17 cellular contexts compared by ENCODE assay signal in genomic region chr16:53561101-53561888, GRCh38. TPM values are rescaled to one million over a fixed set of nuclear protein-coding genes. Genes with fewer than 3 reads are reported as not detected.
A peak's percentile ranks its signal among the peaks of the same experiment; 100 is the strongest.
DNase-seq lines count a peak whose midpoint lies in the region; ATAC-seq and TF ChIP-seq lines count a peak whose summit lies in the region.
"Had no signal": no experiment of that assay in that cellular context is flagged by ENCODE, and none has a peak within 500 bp of the region (broad histone marks: within the 10 kb centered on the region; RNA-seq: fewer than 3 reads in every experiment).

No MANE protein-coding gene starts in this region.

- H3K9ac ChIP-seq in HUES64 (ENCODE audit: low read depth, low read length) (no peak overlapping the region), endodermal cell (ENCODE audit: extremely low read depth, low read length, poor library complexity, severe bottlenecking) (no peak overlapping the region)
- H3K9ac ChIP-seq: BLaER1 treated with 17β-estradiol and CSF1 and Interleukin-3, amounts not matched to agents 10 nM and 100 nM had no signal

- no peak for TF ChIP-seq EP300 in upper lobe of left lung (IDR thresholded peaks at IDR 0.05)

- TF ChIP-seq CTCF in endodermal cell (conservative IDR thresholded peaks at IDR 0.05) (no peak), upper lobe of left lung (IDR thresholded peaks at IDR 0.05) (no peak), GM10248 (IDR thresholded peaks at IDR 0.05; ENCODE audit: control extremely low read depth, extremely low read depth, low read depth, missing control alignments) (no peak)

- no peaks in the 10 kb centered on the region for H3K36me3 Mint-ChIP-seq in endodermal cell (ENCODE audit: low read depth)
- H3K36me3 Mint-ChIP-seq: CD4-positive, alpha-beta memory T cell had no signal

- H3K9me3 ChIP-seq in HUES64 (ENCODE audit: insufficient read depth, low read depth, low read length) (no peaks in the 10 kb centered on the region), endodermal cell (ENCODE audit: control insufficient read depth, low read length) (peaks cover 14% of the 10 kb centered on the region), upper lobe of left lung (no peaks in the 10 kb centered on the region)
- H3K9me3 ChIP-seq: BLaER1 treated with 17β-estradiol and CSF1 and Interleukin-3, amounts not matched to agents 10 nM and 100 nM had no signal

- DNase-seq in ELF-1 (ENCODE audit: low read depth, low spot score) (peak; percentile 51), endodermal cell (peak; percentile 69), iPS-NIHi7 (ENCODE audit: extremely low spot score) (peak; percentile 27), upper lobe of left lung (no peak), GM10248 (ENCODE audit: extremely low spot score) (no peak)
- DNase-seq: CD4-positive, alpha-beta memory T cell; DMS153; DMS79 treated with DMSO at 0.1 percent for 48 hours; EL; GDM1; H7; Karpas-422 had no signal

- peaks cover 26% of the 10 kb centered on the region for H3K9me3 Mint-ChIP-seq in endodermal cell
- H3K9me3 Mint-ChIP-seq: CD4-positive, alpha-beta memory T cell had no signal

- 46% methylated on average over 5 of the region's 5 CpGs for WGBS in HUES64
- 68 to 81% methylated on average over 2 to 5 of the region's 5 CpGs for WGBS in endodermal cell (ENCODE audit: insufficient coverage in 1 of 2, insufficient read length in 1 of 2), 2 experiments
- 86 to 87% methylated on average over 5 of the region's 5 CpGs for WGBS in upper lobe of left lung, 2 donors

- TF ChIP-seq POLR2A in upper lobe of left lung (IDR thresholded peaks at IDR 0.05) = no peak

- CTCF ChIA-PET in GM10248 (lab: Yijun Ruan, JAX) = interaction anchor here (4.0 kb wide), 1 partner anchor 12 kb away, joined by 18 read pairs; no protein-coding TSS in a partner anchor

- H3K36me3 ChIP-seq in HUES64 (ENCODE audit: insufficient read depth, low read length) (no peaks in the 10 kb centered on the region), endodermal cell (ENCODE audit: control insufficient read depth, insufficient read depth, low read length) (no peaks in the 10 kb centered on the region), upper lobe of left lung (no peaks in the 10 kb centered on the region)
- H3K36me3 ChIP-seq: BLaER1 treated with 17β-estradiol and CSF1 and Interleukin-3, amounts not matched to agents 10 nM and 100 nM had no signal

- POLR2A ChIA-PET in GM10248 (lab: Yijun Ruan, JAX) = no interaction called here

- peaks cover 11% of the 10 kb centered on the region for H3K4me1 Mint-ChIP-seq in endodermal cell
- H3K4me1 Mint-ChIP-seq: CD4-positive, alpha-beta memory T cell had no signal

- H3K27ac ChIP-seq in HUES64 (ENCODE audit: low read depth, low read length) (peak overlapping the region; percentile 83), endodermal cell (ENCODE audit: low read depth, low read length) (no peak overlapping the region), upper lobe of left lung (no peak overlapping the region)
- H3K27ac ChIP-seq: 22Rv1; BLaER1 treated with 17β-estradiol and CSF1 and Interleukin-3, amounts not matched to agents 10 nM and 100 nM had no signal

- H3K27me3 ChIP-seq in HUES64 (ENCODE audit: insufficient read depth, low read length) (no peaks in the 10 kb centered on the region), endodermal cell (ENCODE audit: control insufficient read depth, insufficient read depth, low read length, poor library complexity, severe bottlenecking) (no peaks in the 10 kb centered on the region), upper lobe of left lung (no peaks in the 10 kb centered on the region)
- H3K27me3 ChIP-seq: BLaER1 treated with 17β-estradiol and CSF1 and Interleukin-3, amounts not matched to agents 10 nM and 100 nM had no signal

- peaks cover 14% of the 10 kb centered on the region for H3K4me1 ChIP-seq in HUES64 (ENCODE audit: insufficient read depth, low read length)
- H3K4me1 ChIP-seq in endodermal cell (ENCODE audit: control insufficient read depth, insufficient read depth, low read length) = no peaks in the 10 kb centered on the region
- H3K4me1 ChIP-seq in upper lobe of left lung = no peaks in the 10 kb centered on the region
- H3K4me1 ChIP-seq: BLaER1 treated with 17β-estradiol and CSF1 and Interleukin-3, amounts not matched to agents 10 nM and 100 nM had no signal

- H3K27me3 Mint-ChIP-seq in endodermal cell (ENCODE audit: insufficient read depth) = no peaks in the 10 kb centered on the region
- H3K27me3 Mint-ChIP-seq: CD4-positive, alpha-beta memory T cell had no signal

- H3K4me3 Mint-ChIP-seq in endodermal cell = no peak overlapping the region
- H3K4me3 Mint-ChIP-seq: CD4-positive, alpha-beta memory T cell had no signal

- H3K4me3 ChIP-seq in HUES64 (ENCODE audit: low read length) = no peak overlapping the region
- peak overlapping the region; percentile 17 for H3K4me3 ChIP-seq in endodermal cell (ENCODE audit: low read length)
- no peak overlapping the region for H3K4me3 ChIP-seq in upper lobe of left lung
- H3K4me3 ChIP-seq: BLaER1 treated with 17β-estradiol and CSF1 and Interleukin-3, amounts not matched to agents 10 nM and 100 nM; K562 had no signal

- ATAC-seq in GM18498 (IDR thresholded peaks at IDR 0.05; ENCODE audit: unreplicated experiment) (no peak), upper lobe of left lung (ENCODE audit: low FRiP score in 2 of 2) (no peak)

- H3K27ac Mint-ChIP-seq in endodermal cell = peak overlapping the region; percentile 52
- H3K27ac Mint-ChIP-seq: CD4-positive, alpha-beta memory T cell had no signal

RNA-seq across cellular contexts. Expression of gene AKTIP, which starts 58.3 kb away (rescaled TPM):
- 13.1 TPM for polyA plus RNA-seq in HUES64 (2013, experiment 1 of 2)
- polyA plus RNA-seq in HUES64 (2013, experiment 2 of 2) = 16.5 TPM
- total RNA-seq in endodermal cell (10 to 100 TPM; 18.3 to 21.3 TPM), upper lobe of left lung (10 to 100 TPM; 35.6 to 61.3 (median 47.0) TPM)
- polyA plus RNA-seq in endodermal cell (2013, experiment 1 of 2) = 31.1 TPM
- 24.3 TPM for polyA plus RNA-seq in endodermal cell (2013, experiment 2 of 2)

Comparison
In these comparisons a context has a peak if more than half of its experiments do, and no peak if none do; other contexts are left out.
1. DNase-seq: peak in ELF-1 (single experiment), endodermal cell (single experiment) and iPS-NIHi7 (single experiment); none in upper lobe of left lung (0 of 2) and GM10248 (single experiment).